Comparison of ENCODE assay signal across 16 cellular contexts in the genomic region with DNA sequence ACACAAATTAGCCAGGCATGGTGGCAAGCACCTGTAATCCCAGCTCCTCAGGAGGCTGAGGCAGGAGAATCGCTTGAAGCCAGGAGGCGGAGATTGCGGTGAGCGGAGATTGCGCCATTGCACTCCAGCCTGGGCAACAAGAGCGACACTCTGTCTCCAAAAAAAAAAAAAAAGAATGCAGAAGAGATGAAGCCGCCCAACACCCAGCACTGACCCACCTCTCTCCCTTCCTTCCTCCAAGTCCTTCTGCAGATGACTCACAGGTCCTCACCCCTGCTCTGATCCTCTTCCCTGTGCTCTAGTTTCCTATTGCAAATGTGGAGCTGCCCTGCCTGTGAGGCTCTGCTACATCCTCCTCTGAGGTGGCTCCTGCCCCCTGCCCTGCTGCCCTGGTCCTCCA. TPM values are rescaled to one million over a fixed set of nuclear protein-coding genes. Genes with fewer than 3 reads are reported as not detected.
DNase-seq lines count a peak whose midpoint lies in the region; TF ChIP-seq lines count a peak whose summit lies in the region.
"Had no signal": no experiment of that assay in that cellular context is flagged by ENCODE, and none has a peak within 500 bp of the region (broad histone marks: within the 10 kb centered on the region; RNA-seq: fewer than 3 reads in every experiment).

No MANE protein-coding gene starts in this region.

- H2BK12ac ChIP-seq in trophoblast cell (ENCODE audit: low read length): no peak overlapping the region

- H3K27ac ChIP-seq in VCaP (peak overlapping the region; percentile 92), trophoblast cell (ENCODE audit: low read depth, low read length) (no peak overlapping the region), Karpas-422 (ENCODE audit: low read length) (no peak overlapping the region)
- H3K27ac ChIP-seq: psoas muscle had no signal

- 0 out of 2 replicates have a peak, but pooled peaks cover 3% of the 10 kb centered on the region for H3K9me3 ChIP-seq in MG63
- no peaks in the 10 kb centered on the region for H3K9me3 ChIP-seq in trophoblast cell (ENCODE audit: insufficient read depth, low read depth, low read length)
- H3K9me3 ChIP-seq in Karpas-422 (ENCODE audit: low read length): no peaks in the 10 kb centered on the region
- H3K9me3 ChIP-seq: psoas muscle had no signal

- H3K9me2 ChIP-seq in Karpas-422 (replicated peaks; ENCODE audit: insufficient read depth, low read length): no peaks in the 10 kb centered on the region

- no peak overlapping the region for H3K18ac ChIP-seq in trophoblast cell (ENCODE audit: low read length)

- H3K4me3 ChIP-seq in MG63: no peak overlapping the region
- no peak overlapping the region for H3K4me3 ChIP-seq in trophoblast cell (ENCODE audit: low read depth, low read length)
- H3K4me3 ChIP-seq in Karpas-422 (ENCODE audit: low read length): no peak overlapping the region
- H3K4me3 ChIP-seq: psoas muscle had no signal

- no peak overlapping the region for H4K12ac ChIP-seq in trophoblast cell (ENCODE audit: low read depth, low read length)

- H3K79me2 ChIP-seq in trophoblast cell (ENCODE audit: control insufficient read depth, insufficient read depth, low read length, poor library complexity) (no peaks in the 10 kb centered on the region), Karpas-422 (ENCODE audit: low read length) (no peaks in the 10 kb centered on the region)

- H4K8ac ChIP-seq in trophoblast cell (ENCODE audit: low read depth, low read length): no peak overlapping the region

- TF ChIP-seq CTCF in VCaP (conservative IDR thresholded peaks at IDR 0.05): no peak

- H3K9ac ChIP-seq in trophoblast cell (ENCODE audit: low read length) (no peak overlapping the region), Karpas-422 (ENCODE audit: low read length) (no peak overlapping the region)

- H3K27me3 ChIP-seq in MG63 (no peaks in the 10 kb centered on the region), trophoblast cell (ENCODE audit: insufficient read depth, low read length) (no peaks in the 10 kb centered on the region), Karpas-422 (ENCODE audit: low read length) (no peaks in the 10 kb centered on the region)

- H3K4ac ChIP-seq in trophoblast cell (ENCODE audit: low read depth, low read length): no peak overlapping the region

- no peak overlapping the region for H2BK120ac ChIP-seq in trophoblast cell (ENCODE audit: insufficient read depth, low read length, poor library complexity)

- no peaks in the 10 kb centered on the region for H3K79me1 ChIP-seq in trophoblast cell (ENCODE audit: low read length)

- no peaks in the 10 kb centered on the region for H4K20me1 ChIP-seq in Karpas-422 (ENCODE audit: insufficient read depth, low read depth, low read length)

- no peak overlapping the region for H2BK5ac ChIP-seq in trophoblast cell (ENCODE audit: low read depth, low read length, poor library complexity)

- H3K23ac ChIP-seq in trophoblast cell (ENCODE audit: low read length): no peak overlapping the region

- no peak overlapping the region for H3K14ac ChIP-seq in trophoblast cell (ENCODE audit: low read length)

- peaks cover 0 to 4% of the 10 kb centered on the region in 2 experiments for H3K4me1 ChIP-seq in trophoblast cell (ENCODE audit: control insufficient read depth in 1 of 2, insufficient read depth in 2 of 2, low read length in 2 of 2)
- H3K4me1 ChIP-seq in Karpas-422 (ENCODE audit: low read length): peaks cover 4% of the 10 kb centered on the region
- H3K4me1 ChIP-seq: psoas muscle had no signal

- no peak overlapping the region for H2AFZ ChIP-seq in trophoblast cell (ENCODE audit: insufficient read depth, low read length, poor library complexity)
- no peak overlapping the region for H2AFZ ChIP-seq in Karpas-422 (ENCODE audit: low read length)

- WGBS in trophoblast cell (ENCODE audit: extremely low coverage, insufficient coverage, insufficient read length): no CpG with 5 or more reads among the region's 7 CpGs

- no peak overlapping the region for H4K91ac ChIP-seq in trophoblast cell (ENCODE audit: low read depth, low read length)

- H2AK5ac ChIP-seq in trophoblast cell (ENCODE audit: low read length): no peak overlapping the region

- DNase-seq in EH (ENCODE audit: low read depth) (peak; percentile 21), MG63 (peak; percentile 71), trophoblast cell (peak; percentile 62 to 68), NCI-H2029 (lab: John Stamatoyannopoulos, UW) (no peak), NCI-H2107 (lab: John Stamatoyannopoulos, UW) (no peak), DMS 273 treated with DMSO at 0.1 percent for 48 hours (lab: John Stamatoyannopoulos, UW) (no peak), Karpas-422 (no peak)
- DNase-seq: activated T-cell treated with anti-CD3 and anti-CD28 coated beads for 4 hours; CD4-positive, alpha-beta T cell; central memory CD4-positive, alpha-beta T cell; NK-92 treated with Interleukin-12 subunit alpha and Interleukin-12 subunit beta, amount 100 ng/mL, for 24 hours; psoas muscle; stimulated activated CD4-positive, alpha-beta T cell treated with anti-CD3 and anti-CD28 coated beads, Interleukin-4, amount 100 ng/mL, for 1 hour had no signal

- no peaks in the 10 kb centered on the region for H3K36me3 ChIP-seq in MG63
- no peaks in the 10 kb centered on the region for H3K36me3 ChIP-seq in trophoblast cell (ENCODE audit: control insufficient read depth in 1 of 2, insufficient read depth in 2 of 2, low read length in 2 of 2)
- H3K36me3 ChIP-seq in Karpas-422 (ENCODE audit: insufficient read depth, low read length): no peaks in the 10 kb centered on the region

- no peak overlapping the region for H3K4me2 ChIP-seq in trophoblast cell (ENCODE audit: low read length)
- H3K4me2 ChIP-seq in Karpas-422 (ENCODE audit: low read depth, low read length, poor library complexity, severe bottlenecking): no peak overlapping the region

RNA-seq across cellular contexts. Expression of gene OPALIN, which starts 22.0 kb away (rescaled TPM):
- not detected in 2 replicates for total RNA-seq in MG63 (2014; rRNA removed; shearing (Covaris generic); ENCODE audit: low replicate concordance)
- 0.01 and 0.04 TPM in 2 replicates for polyA plus RNA-seq in trophoblast cell (2013)
- total RNA-seq in Karpas-422 (2014; rRNA removed; shearing (Covaris generic); ENCODE audit: low replicate concordance): not detected in 2 replicates
- total RNA-seq: CD4-positive, alpha-beta T cell; glomerular endothelial cell; psoas muscle had no signal
- polyA plus RNA-seq: keratinocyte had no signal

Comparison
In these comparisons a context has a peak if more than half of its experiments do, and no peak if none do; other contexts are left out.
1. DNase-seq: peak in EH (single experiment), MG63 (single experiment) and trophoblast cell (2 of 2); none in NCI-H2029 (single experiment), NCI-H2107 (single experiment), DMS 273 treated with DMSO at 0.1 percent for 48 hours (single experiment) and Karpas-422 (single experiment).